ENCODE assay signal across 9 cellular contexts in genomic region chr9:135343733-135344522, GRCh38.
DNase-seq lines count a peak whose midpoint lies in the region; ATAC-seq and TF ChIP-seq lines count a peak whose summit lies in the region.
"Had no signal": no experiment of that assay in that cellular context is flagged by ENCODE, and none has a peak within 500 bp of the region (broad histone marks: within the 10 kb centered on the region; RNA-seq: fewer than 3 reads in every experiment).

No MANE protein-coding gene starts in this region.

- DNase-seq in GM12864 (ENCODE audit: low read depth): no peak
- peak; percentile 13 for DNase-seq in NCI-H226
- peak; percentile 32 for DNase-seq in activated CD8-positive, alpha-beta memory T cell treated with anti-CD3 and anti-CD28 coated beads, Interleukin-2, amount 50 U/mL, for 4 hours
- peak; percentile 5 for DNase-seq in fibroblast of the conjunctiva (ENCODE audit: low read depth)
- peak; percentile 46 for DNase-seq in omental fat pad (ENCODE audit: low spot score)

- ATAC-seq in omental fat pad (ENCODE audit: low FRiP score) (no peak), HG03039 (IDR thresholded peaks at IDR 0.05; ENCODE audit: unreplicated experiment) (no peak), GM21717 (IDR thresholded peaks at IDR 0.05; ENCODE audit: unreplicated experiment) (no peak)

- TF ChIP-seq CTCF in 22Rv1 (IDR thresholded peaks at IDR 0.05) (peak; percentile 94), GM12864 (IDR thresholded peaks at IDR 0.05; ENCODE audit: low read depth, low read length, missing control alignments) (peak; percentile 87), omental fat pad (IDR thresholded peaks at IDR 0.05) (no peak)

- no peak overlapping the region for H3K27ac ChIP-seq in 22Rv1
- H3K27ac ChIP-seq: epithelial cell of prostate had no signal

- H3K4me3 ChIP-seq in GM12864 (ENCODE audit: low read depth, low read length): no peak overlapping the region

Comparison
In these comparisons a context has a peak if more than half of its experiments do, and no peak if none do; other contexts are left out.
1. CTCF ChIP-seq: peak in 22Rv1 (single experiment) and GM12864 (single experiment); none in omental fat pad (0 of 3).